In genomic region chr5:96783326-96783725, GRCh38 we compare ENCODE assay signal across 20 cellular contexts. TPM values are rescaled to one million over a fixed set of nuclear protein-coding genes. Genes with fewer than 3 reads are reported as not detected.
DNase-seq lines count a peak whose midpoint lies in the region; ATAC-seq and TF ChIP-seq lines count a peak whose summit lies in the region.
"Had no signal": no experiment of that assay in that cellular context is flagged by ENCODE, and none has a peak within 500 bp of the region (broad histone marks: within the 10 kb centered on the region; RNA-seq: fewer than 3 reads in every experiment).

No MANE protein-coding gene starts in this region.

- intact Hi-C loops in CD4-positive, alpha-beta T cell (cut with DNase I, micrococcal nuclease) = no loop called here

- no peak for ATAC-seq in CD4-positive, alpha-beta T cell (ENCODE audit: poor library complexity)
- no peak for ATAC-seq in central memory CD8-positive, alpha-beta T cell (replicated peaks; ENCODE audit: extremely low read depth, poor library complexity, severe bottlenecking)
- no peak for ATAC-seq in naive thymus-derived CD8-positive, alpha-beta T cell
- no peak for ATAC-seq in GM19395 (IDR thresholded peaks at IDR 0.05; ENCODE audit: unreplicated experiment)
- no peak for ATAC-seq in activated T-cell treated with anti-CD3 and anti-CD28 coated beads, Interleukin-2, amount 50 U/mL, for 72 hours (replicated peaks in 1 of 2)
- ATAC-seq: A549, HepG2 had no signal

- in situ Hi-C loops in KBM-7 (cut with MboI; ENCODE audit: low pct_unique_long_range_greater_than_20kb, low sequenced_read_pairs) = no loop called here

- no peak overlapping the region for H3K27ac ChIP-seq in CD4-positive, alpha-beta T cell (ENCODE audit: low read depth, low read length)
- H3K27ac ChIP-seq: A549, BLaER1 had no signal

- H3K9me3 ChIP-seq in CD4-positive, alpha-beta T cell (ENCODE audit: control insufficient read depth, low read length) = no peaks in the 10 kb centered on the region
- H3K9me3 ChIP-seq: A549, BLaER1 had no signal

- no peak for TF ChIP-seq CTCF in CD4-positive, alpha-beta T cell (IDR thresholded peaks at IDR 0.05)

- no peak overlapping the region for H3K4me3 Mint-ChIP-seq in CD4-positive, alpha-beta T cell
- H3K4me3 Mint-ChIP-seq in central memory CD8-positive, alpha-beta T cell = no peak overlapping the region
- no peak overlapping the region for H3K4me3 Mint-ChIP-seq in naive thymus-derived CD8-positive, alpha-beta T cell
- no peak overlapping the region for H3K4me3 Mint-ChIP-seq in activated T-cell treated with anti-CD3 and anti-CD28 coated beads, Interleukin-2, amount 50 U/mL, for 72 hours

- no peak for DNase-seq in CD4-positive, alpha-beta T cell
- DNase-seq in EH (ENCODE audit: low read depth) (peak; percentile 14), KBM-7 (no peak)
- DNase-seq in central memory CD8-positive, alpha-beta T cell (ENCODE audit: low spot score in 2 of 2) = no peak
- no peak for DNase-seq in naive thymus-derived CD8-positive, alpha-beta T cell
- DNase-seq in activated CD4-positive, alpha-beta T cell treated with anti-CD3 and anti-CD28 coated beads, Interleukin-2, amount 50 U/mL, for 48 hours = no peak
- DNase-seq in activated T-cell treated with anti-CD3 and anti-CD28 coated beads, Interleukin-2, amount 50 U/mL, for 72 hours = no peak
- DNase-seq: DMS79 treated with DMSO at 0.1 percent for 48 hours, H7, NCI-H1417, NCI-H187 treated with DMSO at 0.1 percent for 48 hours, NCI-H2227 treated with DMSO at 0.1 percent for 48 hours, NCI-H510A treated with DMSO at 0.1 percent for 48 hours, NCI-H82, OCI-M1, SIG-M5 had no signal

- no peaks in the 10 kb centered on the region for H3K9me3 Mint-ChIP-seq in CD4-positive, alpha-beta T cell
- H3K9me3 Mint-ChIP-seq in central memory CD8-positive, alpha-beta T cell = no peaks in the 10 kb centered on the region
- H3K9me3 Mint-ChIP-seq in naive thymus-derived CD8-positive, alpha-beta T cell = no peaks in the 10 kb centered on the region
- H3K9me3 Mint-ChIP-seq in activated T-cell treated with anti-CD3 and anti-CD28 coated beads, Interleukin-2, amount 50 U/mL, for 72 hours = no peaks in the 10 kb centered on the region

- H3K27me3 Mint-ChIP-seq in CD4-positive, alpha-beta T cell = no peaks in the 10 kb centered on the region
- no peaks in the 10 kb centered on the region for H3K27me3 Mint-ChIP-seq in central memory CD8-positive, alpha-beta T cell
- no peaks in the 10 kb centered on the region for H3K27me3 Mint-ChIP-seq in naive thymus-derived CD8-positive, alpha-beta T cell
- no peaks in the 10 kb centered on the region for H3K27me3 Mint-ChIP-seq in activated T-cell treated with anti-CD3 and anti-CD28 coated beads, Interleukin-2, amount 50 U/mL, for 72 hours (ENCODE audit: low read depth)

- CTCF ChIA-PET in CD4-positive, alpha-beta T cell (lab: Charles Lee) = no interaction called here

- peak overlapping the region; percentile 71 for H3K27ac Mint-ChIP-seq in CD4-positive, alpha-beta T cell
- peak overlapping the region; percentile 60 for H3K27ac Mint-ChIP-seq in central memory CD8-positive, alpha-beta T cell (ENCODE audit: low read depth)
- peak overlapping the region in 7 of 10 donors; percentile 17 to 74 (median 59) for H3K27ac Mint-ChIP-seq in naive thymus-derived CD8-positive, alpha-beta T cell
- no peak overlapping the region for H3K27ac Mint-ChIP-seq in activated T-cell treated with anti-CD3 and anti-CD28 coated beads, Interleukin-2, amount 50 U/mL, for 72 hours

- H3K36me3 Mint-ChIP-seq in CD4-positive, alpha-beta T cell (ENCODE audit: low read depth) = peaks cover 98% of the 10 kb centered on the region
- H3K36me3 Mint-ChIP-seq in central memory CD8-positive, alpha-beta T cell (ENCODE audit: insufficient read depth) = peaks cover 84% of the 10 kb centered on the region
- peaks cover 3 to 100% (median 28%) of the 10 kb centered on the region in 3 donors for H3K36me3 Mint-ChIP-seq in naive thymus-derived CD8-positive, alpha-beta T cell
- peaks cover 8 to 55% of the 10 kb centered on the region in 2 donors for H3K36me3 Mint-ChIP-seq in activated T-cell treated with anti-CD3 and anti-CD28 coated beads, Interleukin-2, amount 50 U/mL, for 72 hours (ENCODE audit: insufficient read depth in 2 of 2)

- H3K27me3 ChIP-seq in CD4-positive, alpha-beta T cell (ENCODE audit: control insufficient read depth, insufficient read depth, low read length) = no peaks in the 10 kb centered on the region
- H3K27me3 ChIP-seq: BLaER1 had no signal

- POLR2A ChIA-PET in CD4-positive, alpha-beta T cell (lab: Charles Lee) = no interaction called here
- POLR2A ChIA-PET in naive thymus-derived CD8-positive, alpha-beta T cell (lab: Charles Lee) = no interaction called here

- H3K4me1 Mint-ChIP-seq in CD4-positive, alpha-beta T cell (ENCODE audit: low read depth) = no peaks in the 10 kb centered on the region
- H3K4me1 Mint-ChIP-seq in central memory CD8-positive, alpha-beta T cell = no peaks in the 10 kb centered on the region
- H3K4me1 Mint-ChIP-seq in naive thymus-derived CD8-positive, alpha-beta T cell = peaks cover 0 to 3% (median 1%) of the 10 kb centered on the region in 4 donors
- H3K4me1 Mint-ChIP-seq in activated T-cell treated with anti-CD3 and anti-CD28 coated beads, Interleukin-2, amount 50 U/mL, for 72 hours (ENCODE audit: low read depth) = peaks cover 1% of the 10 kb centered on the region

RNA-seq across cellular contexts. Expression of gene ERAP1, which starts 24.4 kb away (rescaled TPM):
- total RNA-seq in CD4-positive, alpha-beta T cell = 10 to 100 TPM; 45.0 to 47.4 TPM
- total RNA-seq in naive thymus-derived CD8-positive, alpha-beta T cell = 100 to 1,000 TPM; 120 to 124 TPM
- 10 to 100 TPM; 48.2 to 83.9 (median 62.7) TPM for polyA plus RNA-seq in naive thymus-derived CD8-positive, alpha-beta T cell
- total RNA-seq in activated T-cell treated with anti-CD3 and anti-CD28 coated beads, Interleukin-2, amount 50 U/mL, for 72 hours = 100 to 1,000 TPM in 1 of 2 donors, 10 to 100 TPM in 1; 91.3 to 105 TPM
